Comparison of ENCODE assay signal across 14 cellular contexts in the genomic region with DNA sequence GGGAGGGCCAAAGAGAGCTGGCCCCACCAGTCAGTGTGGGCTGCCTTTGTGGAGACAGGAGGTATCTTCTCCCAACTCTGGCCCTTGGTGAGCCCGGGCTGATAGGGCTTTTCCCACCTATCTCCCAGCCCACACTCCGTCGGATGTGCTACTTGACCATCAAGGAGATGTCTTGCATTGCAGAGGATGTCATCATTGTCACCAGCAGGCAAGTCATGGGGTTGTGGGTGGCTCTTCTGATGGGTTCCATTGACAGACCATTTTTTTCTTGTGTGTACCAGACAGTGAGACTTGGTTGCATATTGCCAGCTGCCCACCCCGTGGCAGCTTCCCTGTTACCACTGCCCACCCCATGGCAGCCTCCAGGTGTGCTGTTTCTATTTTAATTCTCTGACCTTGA.
"Had no signal": no experiment of that assay in that cellular context is flagged by ENCODE, and none has a peak within 500 bp of the region (broad histone marks: within the 10 kb centered on the region; RNA-seq: fewer than 3 reads in every experiment).

No MANE protein-coding gene starts in this region.

- H3K27me3 Mint-ChIP-seq: natural killer cell treated with Interleukin-12 subunit alpha and Interleukin-12 subunit beta and Interleukin-15 and Interleukin-18, amount 100 ng/mL, for 72 hours; stimulated activated naive CD8-positive, alpha-beta T cell treated with anti-CD3 and anti-CD28 coated beads, Interleukin-15, Interleukin-2, amounts not matched to agents 100 ng/mL and 50 ng/mL, for 24 hours had no signal

- H3K27ac ChIP-seq: coronary artery, foreskin keratinocyte, psoas muscle, right lobe of liver, thoracic aorta, VCaP had no signal

- DNase-seq: activated CD4-positive, alpha-beta T cell treated with anti-CD3 and anti-CD28 coated beads, Interleukin-2, amount 50 U/mL, for 48 hours; activated CD8-positive, alpha-beta memory T cell treated with anti-CD3 and anti-CD28 coated beads, Interleukin-2, amount 50 U/mL, for 4 hours; activated naive CD4-positive, alpha-beta T cell treated with Interleukin-2 at 50 U/mL for 16 hours; central memory CD4-positive, alpha-beta T cell; foreskin keratinocyte; immature natural killer cell; mesendoderm; psoas muscle had no signal

- H3K4me3 Mint-ChIP-seq: immature natural killer cell; natural killer cell treated with Interleukin-12 subunit alpha and Interleukin-12 subunit beta and Interleukin-15 and Interleukin-18, amount 100 ng/mL, for 72 hours; stimulated activated naive CD8-positive, alpha-beta T cell treated with anti-CD3 and anti-CD28 coated beads, Interleukin-15, Interleukin-2, amounts not matched to agents 100 ng/mL and 50 ng/mL, for 24 hours had no signal

- H3K4me1 ChIP-seq: foreskin keratinocyte had no signal

- H3K9me3 ChIP-seq: psoas muscle, right lobe of liver, thoracic aorta had no signal

- H3K9me3 Mint-ChIP-seq: immature natural killer cell; natural killer cell treated with Interleukin-12 subunit alpha and Interleukin-12 subunit beta and Interleukin-15 and Interleukin-18, amount 100 ng/mL, for 72 hours; stimulated activated naive CD8-positive, alpha-beta T cell treated with anti-CD3 and anti-CD28 coated beads, Interleukin-15, Interleukin-2, amounts not matched to agents 100 ng/mL and 50 ng/mL, for 24 hours had no signal

- H3K4me3 ChIP-seq: coronary artery, psoas muscle, right lobe of liver, thoracic aorta had no signal

- ATAC-seq: foreskin keratinocyte; natural killer cell treated with Interleukin-12 subunit alpha and Interleukin-12 subunit beta and Interleukin-15 and Interleukin-18, amount 100 ng/mL, for 72 hours; psoas muscle; right lobe of liver had no signal

- H3K27me3 ChIP-seq: foreskin keratinocyte, right lobe of liver had no signal
